ENCODE assay signal across 8 cellular contexts in genomic region chr15:67543348-67543718, GRCh38. TPM values are rescaled to one million over a fixed set of nuclear protein-coding genes. Genes with fewer than 3 reads are reported as not detected.
DNase-seq lines count a peak whose midpoint lies in the region; ATAC-seq and TF ChIP-seq lines count a peak whose summit lies in the region.

No MANE protein-coding gene starts in this region.

- peaks cover 12% of the 10 kb centered on the region for H3K36me3 Mint-ChIP-seq in activated T-cell treated with anti-CD3 and anti-CD28 coated beads, Interleukin-2, amount 50 U/mL, for 4 hours (ENCODE audit: insufficient read depth)
- peaks cover 14% of the 10 kb centered on the region for H3K36me3 Mint-ChIP-seq in stimulated activated memory B cell treated with anti-CD40 and anti-IgM and Interleukin-4, amounts not matched to agents 10 μg/mL and 1 μg/mL and 100 μg/mL, for 72 hours

- H3K9me3 ChIP-seq in ascending aorta: no peaks in the 10 kb centered on the region
- H3K9me3 ChIP-seq in iPS-18c (ENCODE audit: control insufficient read depth, insufficient read depth, low read length): no peaks in the 10 kb centered on the region

- H3K36me3 ChIP-seq in ascending aorta: no peaks in the 10 kb centered on the region

- ATAC-seq in activated T-cell treated with anti-CD3 and anti-CD28 coated beads, Interleukin-2, amount 50 U/mL, for 4 hours: no peak
- no peak for ATAC-seq in stimulated activated memory B cell treated with anti-CD40 and anti-IgM and Interleukin-4, amounts not matched to agents 10 μg/mL and 1 μg/mL and 100 μg/mL, for 72 hours
- no peak for ATAC-seq in HG03565 (IDR thresholded peaks at IDR 0.05; ENCODE audit: unreplicated experiment)

- TF ChIP-seq CTCF in ascending aorta (IDR thresholded peaks at IDR 0.05): no peak

- no peak for DNase-seq in activated T-cell treated with anti-CD3 and anti-CD28 coated beads, Interleukin-2, amount 50 U/mL, for 4 hours
- no peak for DNase-seq in activated T-cell treated with anti-CD3 and anti-CD28 coated beads, Interleukin-2, amount 50 U/mL, for 48 hours
- DNase-seq in ascending aorta (ENCODE audit: low spot score in 2 of 2): no peak
- no peak for DNase-seq in activated gamma-delta T cell treated with Interleukin-2 at 50 U/mL for 16 hours
- no peak for DNase-seq in HCEC 1CT

- peak overlapping the region; percentile 96 for H3K4me3 ChIP-seq in ascending aorta
- H3K4me3 ChIP-seq in iPS-18c (ENCODE audit: insufficient read depth, low read depth, low read length): peak overlapping the region; percentile 90; the same call in 1 of the 2 replicates

- no peaks in the 10 kb centered on the region for H3K27me3 ChIP-seq in ascending aorta

- intact Hi-C loops in ascending aorta (cut with DNase I): loop anchor here (5.0 kb wide), 1 partner anchor 684 kb away; the partner anchor contains the start of gene CLN6

- peaks cover 0 to 10% of the 10 kb centered on the region in 2 donors for H3K4me1 ChIP-seq in ascending aorta

- H3K4me1 Mint-ChIP-seq in activated T-cell treated with anti-CD3 and anti-CD28 coated beads, Interleukin-2, amount 50 U/mL, for 4 hours (ENCODE audit: low read depth): peaks cover 57% of the 10 kb centered on the region
- peaks cover 54% of the 10 kb centered on the region for H3K4me1 Mint-ChIP-seq in stimulated activated memory B cell treated with anti-CD40 and anti-IgM and Interleukin-4, amounts not matched to agents 10 μg/mL and 1 μg/mL and 100 μg/mL, for 72 hours

- peak overlapping the region; percentile 86 for H3K4me3 Mint-ChIP-seq in activated T-cell treated with anti-CD3 and anti-CD28 coated beads, Interleukin-2, amount 50 U/mL, for 4 hours
- H3K4me3 Mint-ChIP-seq in stimulated activated memory B cell treated with anti-CD40 and anti-IgM and Interleukin-4, amounts not matched to agents 10 μg/mL and 1 μg/mL and 100 μg/mL, for 72 hours: peak overlapping the region; percentile 98

- peak overlapping the region; percentile 81 to 84 for H3K27ac ChIP-seq in ascending aorta

- H3K27ac Mint-ChIP-seq in stimulated activated memory B cell treated with anti-CD40 and anti-IgM and Interleukin-4, amounts not matched to agents 10 μg/mL and 1 μg/mL and 100 μg/mL, for 72 hours: peak overlapping the region; percentile 95

- no peaks in the 10 kb centered on the region for H3K9me3 Mint-ChIP-seq in activated T-cell treated with anti-CD3 and anti-CD28 coated beads, Interleukin-2, amount 50 U/mL, for 4 hours
- H3K9me3 Mint-ChIP-seq in stimulated activated memory B cell treated with anti-CD40 and anti-IgM and Interleukin-4, amounts not matched to agents 10 μg/mL and 1 μg/mL and 100 μg/mL, for 72 hours: no peaks in the 10 kb centered on the region

- H3K27me3 Mint-ChIP-seq in activated T-cell treated with anti-CD3 and anti-CD28 coated beads, Interleukin-2, amount 50 U/mL, for 4 hours (ENCODE audit: low read depth): no peaks in the 10 kb centered on the region
- H3K27me3 Mint-ChIP-seq in stimulated activated memory B cell treated with anti-CD40 and anti-IgM and Interleukin-4, amounts not matched to agents 10 μg/mL and 1 μg/mL and 100 μg/mL, for 72 hours: peaks cover under 1% of the 10 kb centered on the region

RNA-seq across cellular contexts. Expression of gene MAP2K5, which starts 0.8 kb away (rescaled TPM):
- 10 to 100 TPM; 13.0 to 14.6 (median 14.2) TPM for total RNA-seq in activated T-cell treated with anti-CD3 and anti-CD28 coated beads, Interleukin-2, amount 50 U/mL, for 4 hours
- 1.1 TPM for total RNA-seq in ascending aorta

RNA-seq across cellular contexts. Expression of gene C15orf61, which starts 22.4 kb away (rescaled TPM):
- 1 to 10 TPM; 8.3 to 9.2 (median 8.6) TPM for total RNA-seq in activated T-cell treated with anti-CD3 and anti-CD28 coated beads, Interleukin-2, amount 50 U/mL, for 4 hours
- 2.3 TPM for total RNA-seq in ascending aorta
